Comparison of ENCODE assay signal across 8 cellular contexts in the genomic region with DNA sequence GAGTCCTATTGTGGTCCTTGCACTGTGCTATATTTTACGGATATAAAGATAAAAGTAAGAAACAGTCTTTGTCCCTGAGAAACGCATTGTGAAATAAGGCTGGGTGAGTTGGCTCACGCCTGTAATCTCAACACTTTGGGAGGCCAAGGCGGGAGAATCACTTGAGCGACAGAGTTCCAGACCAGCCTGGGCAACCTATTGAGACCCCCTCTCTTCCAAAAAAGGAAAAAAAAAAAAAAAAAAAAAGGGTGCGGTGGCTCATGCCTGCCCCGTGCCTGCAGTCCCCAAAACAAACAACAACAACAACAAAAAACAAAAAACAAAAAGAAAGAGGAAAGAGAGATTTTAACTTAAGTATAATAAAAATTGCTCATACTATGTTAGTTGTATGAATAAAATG. TPM values are rescaled to one million over a fixed set of nuclear protein-coding genes. Genes with fewer than 3 reads are reported as not detected.
DNase-seq lines count a peak whose midpoint lies in the region; ATAC-seq and TF ChIP-seq lines count a peak whose summit lies in the region.

No MANE protein-coding gene starts in this region.

- peak overlapping the region; percentile 95 for H3K4me3 Mint-ChIP-seq in activated T-cell treated with anti-CD3 and anti-CD28 coated beads, Interleukin-2, amount 50 U/mL, for 4 hours
- H3K4me3 Mint-ChIP-seq in activated T-helper 1 cell treated with anti-CD3 and anti-CD28 coated beads, Interleukin-12 subunit alpha, Interleukin-12 subunit beta, Interleukin-2, Interleukin-4 antibody, amounts not matched to agents 30 ng/mL and 10 ng/mL and 1 ng/mL, durations not matched to agents 14 hours and 24 hours and 36 hours: peak overlapping the region; percentile 99

- no peaks in the 10 kb centered on the region for H3K9me3 ChIP-seq in iPS-18c (ENCODE audit: control insufficient read depth, insufficient read depth, low read length)
- H3K9me3 ChIP-seq in thoracic aorta: no peaks in the 10 kb centered on the region

- H3K27me3 Mint-ChIP-seq in activated T-cell treated with anti-CD3 and anti-CD28 coated beads, Interleukin-2, amount 50 U/mL, for 4 hours (ENCODE audit: low read depth): no peaks in the 10 kb centered on the region
- H3K27me3 Mint-ChIP-seq in activated T-helper 1 cell treated with anti-CD3 and anti-CD28 coated beads, Interleukin-12 subunit alpha, Interleukin-12 subunit beta, Interleukin-2, Interleukin-4 antibody, amounts not matched to agents 30 ng/mL and 10 ng/mL and 1 ng/mL, durations not matched to agents 14 hours and 24 hours and 36 hours (ENCODE audit: insufficient read depth): peaks cover 13% of the 10 kb centered on the region

- H3K4me1 Mint-ChIP-seq in activated T-cell treated with anti-CD3 and anti-CD28 coated beads, Interleukin-2, amount 50 U/mL, for 4 hours (ENCODE audit: low read depth): peaks cover 29% of the 10 kb centered on the region
- peaks cover 31% of the 10 kb centered on the region for H3K4me1 Mint-ChIP-seq in activated T-helper 1 cell treated with anti-CD3 and anti-CD28 coated beads, Interleukin-12 subunit alpha, Interleukin-12 subunit beta, Interleukin-2, Interleukin-4 antibody, amounts not matched to agents 30 ng/mL and 10 ng/mL and 1 ng/mL, durations not matched to agents 14 hours and 24 hours and 36 hours (ENCODE audit: low read depth)

- intact Hi-C loops in activated T-helper 1 cell treated with anti-CD3 and anti-CD28 coated beads, Interleukin-12 subunit alpha, Interleukin-12 subunit beta, Interleukin-2, Interleukin-4 antibody, amounts not matched to agents 30 ng/mL and 10 ng/mL and 1 ng/mL, durations not matched to agents 14 hours and 24 hours and 36 hours (cut with micrococcal nuclease): loop anchor here (1.0 to 10.0 kb wide), 11 partner anchors 46 to 1682 kb away; a partner anchor contains a TSS

- no peaks in the 10 kb centered on the region for H3K36me3 ChIP-seq in thoracic aorta

- peak overlapping the region; percentile 18 for H3K27ac Mint-ChIP-seq in activated T-helper 1 cell treated with anti-CD3 and anti-CD28 coated beads, Interleukin-12 subunit alpha, Interleukin-12 subunit beta, Interleukin-2, Interleukin-4 antibody, amounts not matched to agents 30 ng/mL and 10 ng/mL and 1 ng/mL, durations not matched to agents 14 hours and 24 hours and 36 hours

- ATAC-seq in activated T-cell treated with anti-CD3 and anti-CD28 coated beads, Interleukin-2, amount 50 U/mL, for 4 hours: no peak
- no peak for ATAC-seq in thoracic aorta (ENCODE audit: insufficient number of reproducible peaks, low FRiP score, low read depth)
- ATAC-seq in GM21737 (IDR thresholded peaks at IDR 0.05; ENCODE audit: unreplicated experiment): no peak
- ATAC-seq in HG03520 (IDR thresholded peaks at IDR 0.05; ENCODE audit: unreplicated experiment): no peak

- peaks cover 14 to 26% of the 10 kb centered on the region in 2 donors for H3K4me1 ChIP-seq in thoracic aorta (ENCODE audit: control insufficient read depth in 1 of 2, low read depth in 2 of 2)

- peak overlapping the region in 1 of 2 donors; percentile 98 for H3K27ac ChIP-seq in thoracic aorta

- TF ChIP-seq CTCF in thoracic aorta (IDR thresholded peaks at IDR 0.05): no peak

- H3K27me3 ChIP-seq in thoracic aorta (replicated peaks; ENCODE audit: insufficient read depth): no peaks in the 10 kb centered on the region

- no peak for DNase-seq in activated T-cell treated with anti-CD3 and anti-CD28 coated beads, Interleukin-2, amount 50 U/mL, for 4 hours
- DNase-seq in activated T-cell treated with anti-CD3 and anti-CD28 coated beads for 4 hours (no peak), thoracic aorta (ENCODE audit: low spot score) (no peak), DMS53 (lab: John Stamatoyannopoulos, UW) (no peak)
- DNase-seq in activated T-helper 1 cell treated with anti-CD3 and anti-CD28 coated beads, Interleukin-12 subunit alpha, Interleukin-12 subunit beta, Interleukin-2, Interleukin-4 antibody, amounts not matched to agents 30 ng/mL and 10 ng/mL and 1 ng/mL, durations not matched to agents 14 hours and 24 hours and 36 hours (ENCODE audit: low spot score): no peak

- H3K4me3 ChIP-seq in iPS-18c (ENCODE audit: insufficient read depth, low read depth, low read length) (peak overlapping the region; percentile 93; the same call in 1 of the 2 replicates), thoracic aorta (peak overlapping the region; percentile 98)

- no peaks in the 10 kb centered on the region for H3K9me3 Mint-ChIP-seq in activated T-cell treated with anti-CD3 and anti-CD28 coated beads, Interleukin-2, amount 50 U/mL, for 4 hours
- H3K9me3 Mint-ChIP-seq in activated T-helper 1 cell treated with anti-CD3 and anti-CD28 coated beads, Interleukin-12 subunit alpha, Interleukin-12 subunit beta, Interleukin-2, Interleukin-4 antibody, amounts not matched to agents 30 ng/mL and 10 ng/mL and 1 ng/mL, durations not matched to agents 14 hours and 24 hours and 36 hours: no peaks in the 10 kb centered on the region

- no peaks in the 10 kb centered on the region for H3K36me3 Mint-ChIP-seq in activated T-cell treated with anti-CD3 and anti-CD28 coated beads, Interleukin-2, amount 50 U/mL, for 4 hours (ENCODE audit: insufficient read depth)
- H3K36me3 Mint-ChIP-seq in activated T-helper 1 cell treated with anti-CD3 and anti-CD28 coated beads, Interleukin-12 subunit alpha, Interleukin-12 subunit beta, Interleukin-2, Interleukin-4 antibody, amounts not matched to agents 30 ng/mL and 10 ng/mL and 1 ng/mL, durations not matched to agents 14 hours and 24 hours and 36 hours (ENCODE audit: low read depth): peaks cover 2% of the 10 kb centered on the region

RNA-seq across cellular contexts. Expression of a gene that starts 0.6 kb away (rescaled TPM):
- 10 to 100 TPM; 20.3 to 23.9 (median 21.2) TPM for total RNA-seq in activated T-cell treated with anti-CD3 and anti-CD28 coated beads, Interleukin-2, amount 50 U/mL, for 4 hours
- total RNA-seq in activated T-helper 1 cell treated with anti-CD3 and anti-CD28 coated beads, Interleukin-12 subunit alpha, Interleukin-12 subunit beta, Interleukin-2, Interleukin-4 antibody, amounts not matched to agents 30 ng/mL and 10 ng/mL and 1 ng/mL, durations not matched to agents 14 hours and 24 hours and 36 hours: 29.0 and 31.5 TPM in 2 replicates
- 100 to 1,000 TPM; 113 to 163 TPM for total RNA-seq in thoracic aorta
